2 cellular contexts compared by ENCODE assay signal in genomic region chr5:177380805-177381126, GRCh38.
TF ChIP-seq lines count a peak whose summit lies in the region.

No MANE protein-coding gene starts in this region.

TF ChIP-seq in HepG2, 621 proteins besides CTCF, POLR2A, EP300 and RAD21:
- TF ChIP-seq ATF6 (CRISPR knock-in tag; conservative IDR thresholded peaks at IDR 0.05) (no peak), ZNF121 (CRISPR knock-in tag; IDR thresholded peaks at IDR 0.05) (peak; percentile 81)
TF ChIP-seq in HepG2: peak in this region for 1.

TF ChIP-seq in WTC11, 78 proteins besides CTCF, POLR2A, EP300 and RAD21:
- TF ChIP-seq SP1 (CRISPR knock-in tag; conservative IDR thresholded peaks at IDR 0.05) (no peak), ATF1 (CRISPR knock-in tag; IDR thresholded peaks at IDR 0.05) (no peak), USF1 (CRISPR knock-in tag; IDR thresholded peaks at IDR 0.05) (no peak), ZNF121 (CRISPR knock-in tag; IDR thresholded peaks at IDR 0.05) (peak; percentile 90), MAX (CRISPR knock-in tag; IDR thresholded peaks at IDR 0.05) (no peak), ATF6 (CRISPR knock-in tag; IDR thresholded peaks at IDR 0.05) (no peak)
